In genomic region chr2:230205721-230206120, GRCh38 we compare ENCODE assay signal across 18 cellular contexts. TPM values are rescaled to one million over a fixed set of nuclear protein-coding genes. Genes with fewer than 3 reads are reported as not detected.
DNase-seq lines count a peak whose midpoint lies in the region; ATAC-seq, FAIRE-seq and TF ChIP-seq lines count a peak whose summit lies in the region.
"Had no signal": no experiment of that assay in that cellular context is flagged by ENCODE, and none has a peak within 500 bp of the region (broad histone marks: within the 10 kb centered on the region; RNA-seq: fewer than 3 reads in every experiment).

No MANE protein-coding gene starts in this region.

- H3K27me3 ChIP-seq in trophoblast cell (ENCODE audit: insufficient read depth, low read length) = no peaks in the 10 kb centered on the region
- H3K27me3 ChIP-seq in HAP-1 (ENCODE audit: low read depth) = no peaks in the 10 kb centered on the region
- H3K27me3 ChIP-seq in pancreas = no peaks in the 10 kb centered on the region
- H3K27me3 ChIP-seq: SJSA1, tibial nerve had no signal

- no peaks in the 10 kb centered on the region for H3K79me1 ChIP-seq in trophoblast cell (ENCODE audit: low read length)

- peaks cover 3% of the 10 kb centered on the region for H3K9me3 Mint-ChIP-seq in activated CD4-positive, alpha-beta T cell treated with anti-CD3 and anti-CD28 coated beads, Interleukin-2, amount 10 ng/mL, durations not matched to agents 24 days and 14 days
- no peaks in the 10 kb centered on the region for H3K9me3 Mint-ChIP-seq in natural killer cell treated with Interleukin-12 subunit alpha and Interleukin-12 subunit beta and Interleukin-15 and Interleukin-18, amount 100 ng/mL, for 72 hours

- peaks cover 52% of the 10 kb centered on the region for H3K36me3 Mint-ChIP-seq in activated CD4-positive, alpha-beta T cell treated with anti-CD3 and anti-CD28 coated beads, Interleukin-2, amount 10 ng/mL, durations not matched to agents 24 days and 14 days (ENCODE audit: low read depth)
- H3K36me3 Mint-ChIP-seq in natural killer cell treated with Interleukin-12 subunit alpha and Interleukin-12 subunit beta and Interleukin-15 and Interleukin-18, amount 100 ng/mL, for 72 hours = peaks cover 32% of the 10 kb centered on the region

- no CpG with 5 or more reads among the region's 2 CpGs for WGBS in trophoblast cell (ENCODE audit: extremely low coverage, insufficient coverage, insufficient read length)
- WGBS in pancreas, 2 donors = 89 to 94% methylated on average over 2 of the region's 2 CpGs

- H3K27me3 Mint-ChIP-seq in activated CD4-positive, alpha-beta T cell treated with anti-CD3 and anti-CD28 coated beads, Interleukin-2, amount 10 ng/mL, durations not matched to agents 24 days and 14 days = no peaks in the 10 kb centered on the region
- no peaks in the 10 kb centered on the region for H3K27me3 Mint-ChIP-seq in natural killer cell treated with Interleukin-12 subunit alpha and Interleukin-12 subunit beta and Interleukin-15 and Interleukin-18, amount 100 ng/mL, for 72 hours
- H3K27me3 Mint-ChIP-seq: progenitor cell of endocrine pancreas had no signal

- H2BK120ac ChIP-seq in trophoblast cell (ENCODE audit: insufficient read depth, low read length, poor library complexity) = no peak overlapping the region

- H3K27ac Mint-ChIP-seq in activated CD4-positive, alpha-beta T cell treated with anti-CD3 and anti-CD28 coated beads, Interleukin-2, amount 10 ng/mL, durations not matched to agents 24 days and 14 days = peak overlapping the region; percentile 2
- H3K27ac Mint-ChIP-seq in natural killer cell treated with Interleukin-12 subunit alpha and Interleukin-12 subunit beta and Interleukin-15 and Interleukin-18, amount 100 ng/mL, for 72 hours = peak overlapping the region in 1 of 2 donors; percentile 14
- H3K27ac Mint-ChIP-seq: progenitor cell of endocrine pancreas had no signal

- no peak overlapping the region for H3K18ac ChIP-seq in trophoblast cell (ENCODE audit: low read length)

- no peak overlapping the region for H4K91ac ChIP-seq in trophoblast cell (ENCODE audit: low read depth, low read length)

- no peak overlapping the region for H2AK5ac ChIP-seq in trophoblast cell (ENCODE audit: low read length)

- no TSS peak for BruUV-seq in OCI-LY7 (replicated peaks; lab: Mats Ljungman, UMichigan)

- H2AFZ ChIP-seq in OCI-LY7 (ENCODE audit: low read length) (no peak overlapping the region), trophoblast cell (ENCODE audit: insufficient read depth, low read length, poor library complexity) (no peak overlapping the region)

- in situ Hi-C loops in HAP-1 (cut with MboI; ENCODE audit: low sequenced_read_pairs) = no loop called here

- H3K4me2 ChIP-seq in OCI-LY7 (ENCODE audit: low read length) (peak overlapping the region; percentile 70), trophoblast cell (ENCODE audit: low read length) (no peak overlapping the region)

- no peak overlapping the region for H4K8ac ChIP-seq in trophoblast cell (ENCODE audit: low read depth, low read length)

- FAIRE-seq in pancreas (lab: Jason Lieb, UNC) = no peak
- FAIRE-seq: H1, small intestine had no signal

- H3K4me1 Mint-ChIP-seq in activated CD4-positive, alpha-beta T cell treated with anti-CD3 and anti-CD28 coated beads, Interleukin-2, amount 10 ng/mL, durations not matched to agents 24 days and 14 days = peaks cover 26% of the 10 kb centered on the region
- peaks cover 19 to 31% of the 10 kb centered on the region in 2 donors for H3K4me1 Mint-ChIP-seq in natural killer cell treated with Interleukin-12 subunit alpha and Interleukin-12 subunit beta and Interleukin-15 and Interleukin-18, amount 100 ng/mL, for 72 hours (ENCODE audit: low read depth in 2 of 2)

- intact Hi-C loops in activated CD4-positive, alpha-beta T cell treated with anti-CD3 and anti-CD28 coated beads, Interleukin-2, amount 10 ng/mL, durations not matched to agents 24 days and 14 days (cut with micrococcal nuclease) = loop anchor here (2.0 kb wide), 1 partner anchor 13 kb away; the partner anchor contains the start of gene SP110
- intact Hi-C loops in OCI-LY7 (cut with micrococcal nuclease; ENCODE audit: unreplicated experiment) = loop anchor here (1.0 to 10.0 kb wide), 4 partner anchors 21 to 599 kb away; no protein-coding TSS in a partner anchor
- intact Hi-C loops in pancreas (cut with DNase I) = no loop called here

- ATAC-seq in HG02610 (IDR thresholded peaks at IDR 0.05; ENCODE audit: unreplicated experiment) (peak; percentile 52), pancreas (no peak)
- ATAC-seq in natural killer cell treated with Interleukin-12 subunit alpha and Interleukin-12 subunit beta and Interleukin-15 and Interleukin-18, amount 100 ng/mL, for 72 hours = peak in 1 of 2 donors; percentile 77

- H2BK12ac ChIP-seq in trophoblast cell (ENCODE audit: low read length) = no peak overlapping the region

- H4K12ac ChIP-seq in trophoblast cell (ENCODE audit: low read depth, low read length) = no peak overlapping the region

- no peak overlapping the region for H3K4ac ChIP-seq in trophoblast cell (ENCODE audit: low read depth, low read length)

- no peaks in the 10 kb centered on the region for H3K9me2 ChIP-seq in OCI-LY7 (ENCODE audit: insufficient read depth, low read length)

- peaks cover 70% of the 10 kb centered on the region for H3K4me1 ChIP-seq in OCI-LY7 (ENCODE audit: insufficient read depth, low read length, poor library complexity, severe bottlenecking)
- H3K4me1 ChIP-seq in trophoblast cell (ENCODE audit: control insufficient read depth in 1 of 2, insufficient read depth in 2 of 2, low read length in 2 of 2) = no peaks in the 10 kb centered on the region
- H3K4me1 ChIP-seq in HAP-1 = no peaks in the 10 kb centered on the region
- H3K4me1 ChIP-seq in pancreas = no peaks in the 10 kb centered on the region
- H3K4me1 ChIP-seq: SJSA1, tibial nerve had no signal

- no peaks in the 10 kb centered on the region; the same call in 1 of the 2 replicates for H4K20me1 ChIP-seq in OCI-LY7 (ENCODE audit: insufficient read depth, low read length)

- H3K79me2 ChIP-seq in OCI-LY7 (ENCODE audit: insufficient read depth, low read depth, low read length) (no peaks in the 10 kb centered on the region), trophoblast cell (ENCODE audit: control insufficient read depth, insufficient read depth, low read length, poor library complexity) (no peaks in the 10 kb centered on the region)

- no peak overlapping the region for H2BK5ac ChIP-seq in trophoblast cell (ENCODE audit: low read depth, low read length, poor library complexity)

- H3K4me3 Mint-ChIP-seq in activated CD4-positive, alpha-beta T cell treated with anti-CD3 and anti-CD28 coated beads, Interleukin-2, amount 10 ng/mL, durations not matched to agents 24 days and 14 days = no peak overlapping the region
- H3K4me3 Mint-ChIP-seq in natural killer cell treated with Interleukin-12 subunit alpha and Interleukin-12 subunit beta and Interleukin-15 and Interleukin-18, amount 100 ng/mL, for 72 hours = peak overlapping the region; percentile 7

- H3K36me3 ChIP-seq in OCI-LY7 (ENCODE audit: insufficient read depth, low read length) (peaks cover 14% of the 10 kb centered on the region; the same call in 1 of the 2 replicates), trophoblast cell (ENCODE audit: control insufficient read depth in 1 of 2, insufficient read depth in 2 of 2, low read length in 2 of 2) (no peaks in the 10 kb centered on the region), HAP-1 (replicated peaks) (no peaks in the 10 kb centered on the region; the same call in 1 of the 2 replicates), pancreas (peaks cover 0 to 41% (median 14%) of the 10 kb centered on the region in 3 donors)

- DNase-seq in activated CD4-positive, alpha-beta T cell treated with anti-CD3 and anti-CD28 coated beads, Interleukin-2, amount 10 ng/mL, durations not matched to agents 24 days and 14 days = no peak
- DNase-seq in activated CD4-positive, alpha-beta T cell treated with anti-CD3 and anti-CD28 coated beads, Interleukin-2, amount 50 U/mL, for 1 hour = no peak
- DNase-seq in OCI-LY7 (ENCODE audit: low spot score) = no peak
- no peak for DNase-seq in natural killer cell treated with Interleukin-12 subunit alpha and Interleukin-12 subunit beta and Interleukin-15 and Interleukin-18, amount 100 ng/mL, for 72 hours (ENCODE audit: low spot score)
- DNase-seq in trophoblast cell = no peak
- DNase-seq in HAP-1 (ENCODE audit: low spot score in 2 of 2) = no peak
- no peak for DNase-seq in pancreas
- DNase-seq: activated CD4-positive, alpha-beta T cell treated with anti-CD3 and anti-CD28 coated beads for 48 hours; cortex of kidney; NCI-H1930; NCI-H510A treated with DMSO at 0.1 percent for 48 hours; small intestine had no signal

- peak overlapping the region; percentile 24 for H3K4me3 ChIP-seq in OCI-LY7 (ENCODE audit: low read depth, low read length, poor library complexity, severe bottlenecking)
- H3K4me3 ChIP-seq in trophoblast cell (ENCODE audit: low read depth, low read length) = no peak overlapping the region
- H3K4me3 ChIP-seq in HAP-1 = no peak overlapping the region
- H3K4me3 ChIP-seq in pancreas = no peak overlapping the region
- H3K4me3 ChIP-seq: SJSA1, tibial nerve had no signal

- H3K14ac ChIP-seq in trophoblast cell (ENCODE audit: low read length) = no peak overlapping the region

- no peaks in the 10 kb centered on the region for H3K9me3 ChIP-seq in OCI-LY7 (ENCODE audit: low read length)
- H3K9me3 ChIP-seq in trophoblast cell (ENCODE audit: insufficient read depth, low read depth, low read length) = no peaks in the 10 kb centered on the region
- no peaks in the 10 kb centered on the region for H3K9me3 ChIP-seq in HAP-1
- H3K9me3 ChIP-seq in pancreas = no peaks in the 10 kb centered on the region
- H3K9me3 ChIP-seq: SJSA1 had no signal

- CTCF ChIA-PET in OCI-LY7 (lab: Charles Lee; ENCODE audit: unreplicated experiment) = no interaction called here

- TF ChIP-seq CTCF in OCI-LY7 (conservative IDR thresholded peaks at IDR 0.05; ENCODE audit: low read length) (no peak), pancreas (IDR thresholded peaks at IDR 0.05) (no peak)

- H3K9ac ChIP-seq in trophoblast cell (ENCODE audit: low read length) = no peak overlapping the region

- POLR2A ChIA-PET in OCI-LY7 (lab: Charles Lee) = interaction anchor here (0.6 to 5.5 kb wide), 5 partner anchors 11 to 629 kb away, joined by 4 to 41 read pairs (median 4); partner anchors contain the start of gene SP110

- H3K23ac ChIP-seq in trophoblast cell (ENCODE audit: low read length) = no peak overlapping the region

- H3K27ac ChIP-seq in OCI-LY7 (ENCODE audit: low read depth, low read length, poor library complexity, severe bottlenecking) = peak overlapping the region; percentile 43
- H3K27ac ChIP-seq in trophoblast cell (ENCODE audit: low read depth, low read length) = no peak overlapping the region
- H3K27ac ChIP-seq in pancreas = no peak overlapping the region
- H3K27ac ChIP-seq: epithelial cell of prostate, SJSA1, tibial nerve had no signal

RNA-seq across cellular contexts. Expression of gene SP110, which starts 14.1 kb away (rescaled TPM):
- 137 and 148 TPM in 2 replicates for total RNA-seq in activated CD4-positive, alpha-beta T cell treated with anti-CD3 and anti-CD28 coated beads, Interleukin-2, amount 10 ng/mL, durations not matched to agents 24 days and 14 days
- total RNA-seq in OCI-LY7 (2014; rRNA removed; shearing (Covaris generic)) = 15.7 and 15.8 TPM in 2 replicates
- total RNA-seq in OCI-LY7 (2022) (9.3 and 13.3 TPM in 2 replicates), pancreas (10 to 100 TPM in 1 of 6 donors, 1 to 10 TPM in 5; 4.3 to 13.7 (median 7.5) TPM)
- 10 to 100 TPM; 71.5 to 85.8 TPM for total RNA-seq in natural killer cell treated with Interleukin-12 subunit alpha and Interleukin-12 subunit beta and Interleukin-15 and Interleukin-18, amount 100 ng/mL, for 72 hours
- polyA plus RNA-seq in trophoblast cell (2013) = 6.4 and 6.5 TPM in 2 replicates
- polyA plus RNA-seq in pancreas = 1 to 10 TPM; 7.8 to 8.2 TPM

RNA-seq across cellular contexts. Expression of gene SP140, which starts 19.8 kb away (rescaled TPM):
- total RNA-seq in activated CD4-positive, alpha-beta T cell treated with anti-CD3 and anti-CD28 coated beads, Interleukin-2, amount 10 ng/mL, durations not matched to agents 24 days and 14 days = 236 and 241 TPM in 2 replicates
- total RNA-seq in OCI-LY7 (2014; rRNA removed; shearing (Covaris generic)) = 4.3 and 4.8 TPM in 2 replicates
- total RNA-seq in OCI-LY7 (2022) (4.4 and 6.4 TPM in 2 replicates), pancreas (1 to 10 TPM in 1 of 6 donors, under 1 TPM in 5; 0.16 to 1.5 (median 0.34) TPM)
- total RNA-seq in natural killer cell treated with Interleukin-12 subunit alpha and Interleukin-12 subunit beta and Interleukin-15 and Interleukin-18, amount 100 ng/mL, for 72 hours = 10 to 100 TPM; 55.3 to 67.9 TPM
- polyA plus RNA-seq in trophoblast cell (2013) = 0.35 and 0.41 TPM in 2 replicates
- polyA plus RNA-seq in pancreas = under 1 TPM; 0.12 to 0.65 TPM

Comparison
In these comparisons a context has a peak if more than half of its experiments do, and no peak if none do; other contexts are left out.
1. RNA of gene SP140, which starts 19.8 kb away (total RNA-seq): 236 to 241 TPM in activated CD4-positive, alpha-beta T cell treated with anti-CD3 and anti-CD28 coated beads, Interleukin-2, amount 10 ng/mL, durations not matched to agents 24 days and 14 days and 55.3 to 67.9 TPM in natural killer cell treated with Interleukin-12 subunit alpha and Interleukin-12 subunit beta and Interleukin-15 and Interleukin-18, amount 100 ng/mL, for 72 hours; 4.3 to 6.4 TPM in OCI-LY7 and 0.16 to 1.5 TPM in pancreas; every median in the first group is over 4 times any median in the second.
2. intact Hi-C loops: an anchor here in activated CD4-positive, alpha-beta T cell treated with anti-CD3 and anti-CD28 coated beads, Interleukin-2, amount 10 ng/mL, durations not matched to agents 24 days and 14 days (2.0 kb wide) and OCI-LY7 (1.0 to 10.0 kb wide); none called in pancreas.